33 cellular contexts compared by ENCODE assay signal in genomic region chr19:13968383-13968935, GRCh38. TPM values are rescaled to one million over a fixed set of nuclear protein-coding genes. Genes with fewer than 3 reads are reported as not detected.
"Had no signal": no experiment of that assay in that cellular context is flagged by ENCODE, and none has a peak within 500 bp of the region (broad histone marks: within the 10 kb centered on the region; RNA-seq: fewer than 3 reads in every experiment).

No MANE protein-coding gene starts in this region.

- H3K9me3 Mint-ChIP-seq: immature natural killer cell, mesothelial cell of epicardium had no signal

- H3K4me1 ChIP-seq: colonic mucosa, gastrocnemius medialis, heart right ventricle, left lung, lower lobe of right lung had no signal

- H3K4me3 Mint-ChIP-seq: immature natural killer cell, mesothelial cell of epicardium had no signal

- H3K27me3 ChIP-seq: colonic mucosa, dorsolateral prefrontal cortex, esophagus squamous epithelium, gastrocnemius medialis, heart right ventricle, left lung had no signal

- H3K4me1 Mint-ChIP-seq: immature natural killer cell, mesothelial cell of epicardium had no signal

- H3K27ac Mint-ChIP-seq: immature natural killer cell, mesothelial cell of epicardium had no signal

- H3K4me3 ChIP-seq: colonic mucosa, dorsolateral prefrontal cortex, esophagus squamous epithelium, gastrocnemius medialis, heart right ventricle, left lung, lower lobe of right lung, mucosa of descending colon had no signal

- FAIRE-seq: endometrium had no signal

- H3K9me3 ChIP-seq: colonic mucosa, esophagus squamous epithelium, gastrocnemius medialis, heart right ventricle, left lung, lower lobe of right lung, mucosa of descending colon had no signal

- DNase-seq: cerebellar nuclear complex; colonic mucosa; dermis blood vessel endothelial cell; dorsolateral prefrontal cortex; effector CD4-positive, alpha-beta T cell; effector memory CD4-positive, alpha-beta T cell; erythroblast; esophagus squamous epithelium; foreskin fibroblast; foreskin melanocyte; gastrocnemius medialis; glutamatergic neuron; heart right ventricle; hippocampal formation; immature natural killer cell; islet precursor cell; left cardiac atrium; left ventricle myocardium superior; lower lobe of right lung; mesenchymal stem cell; mucosa of descending colon had no signal

- ATAC-seq: esophagus mucosa, gastrocnemius medialis, heart right ventricle, left cardiac atrium, left lung, left ventricle myocardium superior, lower lobe of right lung, mucosa of descending colon had no signal

- H3K27ac ChIP-seq: colonic mucosa, dorsolateral prefrontal cortex, epithelial cell of prostate, esophagus squamous epithelium, gastrocnemius medialis, heart right ventricle, left lung, lower lobe of right lung had no signal

RNA-seq across cellular contexts. Expression of gene PODNL1, which starts 30.2 kb away (rescaled TPM):
- total RNA-seq: kidney epithelial cell, lung microvascular endothelial cell had no signal
- polyA plus RNA-seq: immature natural killer cell had no signal

RNA-seq across cellular contexts. Expression of gene RLN3, which starts 59.5 kb away (rescaled TPM):
- total RNA-seq: chondrocyte, colonic mucosa, dermis blood vessel endothelial cell, dorsolateral prefrontal cortex, esophagus mucosa, esophagus squamous epithelium, gastrocnemius medialis, glomerular endothelial cell, heart right ventricle, kidney epithelial cell, left cardiac atrium, left lung, left ventricle myocardium superior, lower leg skin, lower lobe of right lung, lung microvascular endothelial cell, mesenteric fat pad, mesothelial cell of epicardium, mucosa of descending colon, myocyte had no signal
- polyA plus RNA-seq: heart right ventricle, immature natural killer cell had no signal
